In the genomic region with DNA sequence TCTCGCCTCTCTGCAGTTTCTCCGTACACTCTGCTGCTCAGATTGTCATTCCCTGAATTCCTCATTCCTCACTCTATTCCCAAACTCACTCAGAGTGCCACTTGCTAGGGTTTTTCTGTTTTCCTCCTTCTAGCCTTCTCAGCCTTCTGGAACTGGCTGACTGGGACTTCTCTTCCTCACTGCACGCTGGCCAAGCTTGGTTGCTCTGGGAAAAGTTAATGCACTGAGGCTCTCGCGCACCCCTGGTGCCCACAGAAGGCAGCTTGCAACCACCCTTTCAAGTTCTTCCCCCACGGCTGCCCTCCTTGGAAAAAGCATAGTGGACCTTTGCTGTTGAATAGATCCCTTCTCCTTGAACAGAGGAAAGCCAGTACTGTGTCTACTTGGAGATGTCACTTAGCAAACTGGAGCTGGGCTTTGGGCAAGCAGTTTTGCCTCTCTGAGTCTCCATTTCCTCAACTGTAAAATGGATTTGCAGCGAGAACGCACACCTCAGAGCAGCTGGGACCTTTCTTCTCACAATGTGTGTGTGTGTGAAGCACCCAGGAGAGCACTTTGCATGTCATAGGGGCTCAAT, we compare ENCODE assay signal across 1 cellular context.
TF ChIP-seq lines count a peak whose summit lies in the region.

No MANE protein-coding gene starts in this region.

TF ChIP-seq in IMR-90, 13 proteins besides CTCF, POLR2A, EP300 and RAD21 (continued from another document):
- TF ChIP-seq RFX5 (IDR thresholded peaks at IDR 0.05; ENCODE audit: low read depth, low read length) (no peak), MXI1 (IDR thresholded peaks at IDR 0.05; ENCODE audit: borderline replicate concordance, low read depth, low read length) (no peak), MAZ (IDR thresholded peaks at IDR 0.05; ENCODE audit: borderline replicate concordance, low read depth, low read length) (no peak), SMC3 (IDR thresholded peaks at IDR 0.05; ENCODE audit: low read depth, low read length) (no peak), CHD1 (IDR thresholded peaks at IDR 0.05; ENCODE audit: low read depth, low read length) (no peak), FOS (IDR thresholded peaks at IDR 0.05; ENCODE audit: low read depth, low read length) (no peak)
